In the genomic region with DNA sequence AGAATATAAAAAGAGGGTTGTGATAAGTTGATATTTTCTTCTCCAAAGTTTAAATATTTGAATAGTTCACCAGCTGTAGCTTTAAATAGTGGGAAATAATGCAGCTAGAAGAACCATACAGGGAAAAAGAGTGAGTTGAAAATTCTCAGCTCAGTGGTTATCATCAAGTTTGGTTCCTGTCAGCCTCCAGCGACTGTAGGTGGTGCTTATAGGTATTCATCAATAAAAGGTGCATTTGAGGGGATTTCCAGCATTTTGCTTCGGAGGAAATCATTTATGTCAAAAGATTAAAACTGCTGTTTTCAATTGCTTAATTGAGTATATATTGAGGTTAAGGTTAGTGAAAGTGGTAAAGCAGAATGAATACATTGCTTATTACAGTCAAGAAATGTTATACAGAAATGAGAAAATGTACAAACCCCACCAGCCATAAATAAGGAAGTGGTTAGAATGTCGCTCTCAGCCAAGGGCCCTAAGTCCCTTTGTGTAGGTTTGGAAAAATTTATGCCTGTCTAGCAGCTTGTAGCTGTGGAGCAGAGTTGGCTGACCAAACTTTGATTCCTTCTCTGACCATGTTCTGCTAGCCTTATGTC, we compare ENCODE assay signal across 14 cellular contexts.
DNase-seq lines count a peak whose midpoint lies in the region; ATAC-seq and TF ChIP-seq lines count a peak whose summit lies in the region.
"Had no signal": no experiment of that assay in that cellular context is flagged by ENCODE, and none has a peak within 500 bp of the region (broad histone marks: within the 10 kb centered on the region; RNA-seq: fewer than 3 reads in every experiment).

No MANE protein-coding gene starts in this region.

- no peaks in the 10 kb centered on the region for H3K36me3 ChIP-seq in SJCRH30
- no peaks in the 10 kb centered on the region for H3K36me3 ChIP-seq in HAP-1 (replicated peaks)

- peak; percentile 90 for ATAC-seq in GM19395 (IDR thresholded peaks at IDR 0.05; ENCODE audit: unreplicated experiment)
- peak; percentile 96 for ATAC-seq in HG02840 (IDR thresholded peaks at IDR 0.05; ENCODE audit: low FRiP score, unreplicated experiment)
- peak; percentile 80 for ATAC-seq in HG03521 (IDR thresholded peaks at IDR 0.05; ENCODE audit: unreplicated experiment)

- TF ChIP-seq CTCF in GM12864 (IDR thresholded peaks at IDR 0.05; ENCODE audit: low read depth, low read length, missing control alignments): no peak

- H3K27ac ChIP-seq in SJCRH30: no peak overlapping the region

- H3K4me1 Mint-ChIP-seq in T-helper 2 cell treated with Interferon-gamma antibody and Interleukin-4, amounts not matched to agents 5 μg/mL and 100 μg/mL, for 36 hours (ENCODE audit: low read depth): no peaks in the 10 kb centered on the region

- no peaks in the 10 kb centered on the region for H3K4me1 ChIP-seq in SJCRH30
- no peaks in the 10 kb centered on the region for H3K4me1 ChIP-seq in HAP-1

- H3K36me3 Mint-ChIP-seq in T-helper 2 cell treated with Interferon-gamma antibody and Interleukin-4, amounts not matched to agents 5 μg/mL and 100 μg/mL, for 36 hours (ENCODE audit: low read depth): no peaks in the 10 kb centered on the region

- in situ Hi-C loops in HAP-1 (cut with MboI; ENCODE audit: low sequenced_read_pairs): no loop called here

- H3K27me3 ChIP-seq in SJCRH30 (no peaks in the 10 kb centered on the region), HAP-1 (ENCODE audit: low read depth) (no peaks in the 10 kb centered on the region)

- DNase-seq in GM12864 (ENCODE audit: low read depth) (peak; percentile 2), SJCRH30 (no peak), HuH-7.5 (ENCODE audit: low spot score) (no peak), HAP-1 (ENCODE audit: low spot score in 2 of 2) (no peak)
- no peak for DNase-seq in T-helper 2 cell treated with Interferon-gamma antibody and Interleukin-4, amounts not matched to agents 5 μg/mL and 100 μg/mL, for 36 hours (ENCODE audit: low spot score)
- DNase-seq: activated CD4-positive, alpha-beta T cell treated with anti-CD3 and anti-CD28 coated beads for 48 hours; activated gamma-delta T cell treated with Interleukin-2 at 50 U/mL for 16 hours; mesendoderm; NCI-H1105; NCI-H69; stimulated activated CD4-positive, alpha-beta T cell treated with anti-CD3 and anti-CD28 coated beads, Interleukin-4, amount 100 ng/mL, for 1 hour had no signal

- H3K9me3 ChIP-seq in SJCRH30 (replicated peaks): no peaks in the 10 kb centered on the region
- no peaks in the 10 kb centered on the region for H3K9me3 ChIP-seq in HAP-1

- no peaks in the 10 kb centered on the region for H3K27me3 Mint-ChIP-seq in T-helper 2 cell treated with Interferon-gamma antibody and Interleukin-4, amounts not matched to agents 5 μg/mL and 100 μg/mL, for 36 hours (ENCODE audit: low read depth)

- no peaks in the 10 kb centered on the region for H3K9me3 Mint-ChIP-seq in T-helper 2 cell treated with Interferon-gamma antibody and Interleukin-4, amounts not matched to agents 5 μg/mL and 100 μg/mL, for 36 hours

- H3K27ac Mint-ChIP-seq in T-helper 2 cell treated with Interferon-gamma antibody and Interleukin-4, amounts not matched to agents 5 μg/mL and 100 μg/mL, for 36 hours: no peak overlapping the region

- no peak overlapping the region for H3K4me3 Mint-ChIP-seq in T-helper 2 cell treated with Interferon-gamma antibody and Interleukin-4, amounts not matched to agents 5 μg/mL and 100 μg/mL, for 36 hours

- no peak overlapping the region for H3K4me3 ChIP-seq in GM12864 (ENCODE audit: low read depth, low read length)
- no peak overlapping the region for H3K4me3 ChIP-seq in SJCRH30
- H3K4me3 ChIP-seq in HAP-1: no peak overlapping the region
